ENCODE assay signal across 1 cellular context in genomic region chr19:4066176-4066606, GRCh38.
TF ChIP-seq lines count a peak whose summit lies in the region.

No MANE protein-coding gene starts in this region.

TF ChIP-seq in HepG2, 621 proteins besides CTCF, POLR2A, EP300 and RAD21 (continued from another document):
- TF ChIP-seq ZBTB26 (CRISPR knock-in tag; IDR thresholded peaks at IDR 0.05; ENCODE audit: borderline replicate concordance) (no peak), TARDBP (CRISPR knock-in tag; IDR thresholded peaks at IDR 0.05) (no peak), TBP (CRISPR knock-in tag; IDR thresholded peaks at IDR 0.05) (0 out of 2 replicates have a peak, but pooled peaks have one; percentile 1), MLXIP (CRISPR knock-in tag; IDR thresholded peaks at IDR 0.05; ENCODE audit: borderline replicate concordance) (no peak), SALL2 (CRISPR knock-in tag; IDR thresholded peaks at IDR 0.05) (peak; percentile 32; the same call in 1 of the 2 replicates), AGO2 (optimal IDR thresholded peaks at IDR 0.05; ENCODE audit: low read depth, low read length) (peak; percentile 58)
